Comparison of ENCODE assay signal across 13 cellular contexts in the genomic region with DNA sequence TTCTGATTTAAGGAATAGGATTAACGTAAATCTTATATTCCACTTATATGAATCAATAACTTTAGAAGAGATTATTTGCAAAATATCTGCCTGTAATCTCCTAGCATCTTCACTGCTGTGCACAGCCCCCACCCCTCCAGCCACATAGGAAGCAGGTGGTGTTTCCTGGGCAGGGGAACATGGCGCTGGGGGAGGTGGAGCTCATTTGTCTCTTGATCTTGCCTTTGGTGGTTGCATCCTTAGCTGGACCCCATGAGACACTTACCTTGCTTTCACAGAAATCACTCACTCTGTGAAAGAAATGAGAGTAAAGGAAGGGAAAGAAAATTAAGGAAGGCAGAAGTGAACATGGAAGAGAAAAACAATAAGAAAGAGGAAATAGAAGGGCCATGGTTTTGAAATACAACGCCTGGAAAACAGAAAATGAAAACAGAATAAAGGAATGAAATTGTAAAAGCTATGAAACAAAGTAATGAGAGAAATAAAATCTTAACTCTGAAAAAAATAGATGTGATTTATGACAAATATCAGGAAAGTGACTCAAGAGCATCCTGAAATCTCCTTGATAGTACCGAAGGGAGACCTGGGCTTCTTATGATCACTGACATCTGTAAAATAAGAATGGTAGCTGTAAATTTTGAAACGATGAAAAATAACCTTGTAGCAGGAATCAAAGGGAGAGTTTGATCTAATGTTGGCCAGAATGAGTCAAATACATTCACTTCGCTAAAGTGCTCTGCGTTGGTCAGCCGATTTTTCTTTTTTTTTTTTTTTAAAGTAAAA. TPM values are rescaled to one million over a fixed set of nuclear protein-coding genes. Genes with fewer than 3 reads are reported as not detected.
DNase-seq lines count a peak whose midpoint lies in the region; ATAC-seq and FAIRE-seq lines count a peak whose summit lies in the region.
"Had no signal": no experiment of that assay in that cellular context is flagged by ENCODE, and none has a peak within 500 bp of the region (broad histone marks: within the 10 kb centered on the region; RNA-seq: fewer than 3 reads in every experiment).

No MANE protein-coding gene starts in this region.

- H3K27ac Mint-ChIP-seq in immature natural killer cell: peak overlapping the region; percentile 69 to 96 (median 89)

- ATAC-seq in GM21786 (IDR thresholded peaks at IDR 0.05; ENCODE audit: unreplicated experiment) (peak; percentile 34), left cardiac atrium (no peak)
- ATAC-seq: HepG2 had no signal

- peaks cover 0 to 4% (median 0%) of the 10 kb centered on the region in 3 donors for H3K36me3 Mint-ChIP-seq in immature natural killer cell

- H3K27me3 Mint-ChIP-seq in immature natural killer cell (ENCODE audit: low read depth in 3 of 3): peaks cover 0 to 5% (median 2%) of the 10 kb centered on the region in 3 donors

- H3K9me3 Mint-ChIP-seq in immature natural killer cell: no peaks in the 10 kb centered on the region

- no peak for FAIRE-seq in RCC 7860 (lab: Jason Lieb, UNC)
- FAIRE-seq: HepG2, urothelium cell line had no signal

- intact Hi-C loops in left cardiac atrium (cut with DNase I): no loop called here

- H3K4me3 Mint-ChIP-seq in immature natural killer cell: peak overlapping the region; percentile 57 to 87 (median 65)

- peak; percentile 88 for DNase-seq in GF-D8 (lab: John Stamatoyannopoulos, UW)
- peak; percentile 58 for DNase-seq in UCSD-AML1 (lab: John Stamatoyannopoulos, UW; ENCODE audit: unreplicated experiment)
- peak in 1 of 3 donors; percentile 22 for DNase-seq in immature natural killer cell
- no peak for DNase-seq in left cardiac atrium
- no peak for DNase-seq in COLO829 (ENCODE audit: low spot score)
- DNase-seq in RCC 7860 (ENCODE audit: low spot score): no peak
- no peak for DNase-seq in HuH-7.5 (ENCODE audit: low spot score)
- DNase-seq: GOT3, PC-9 had no signal

- peaks cover 29 to 41% of the 10 kb centered on the region in 2 donors for H3K4me1 Mint-ChIP-seq in immature natural killer cell

RNA-seq across cellular contexts. Expression of gene RNASEH2B, which starts 17.2 kb away (rescaled TPM):
- polyA plus RNA-seq in immature natural killer cell: 10 to 100 TPM; 52.9 to 70.5 (median 66.5) TPM
- 10 to 100 TPM; 40.7 to 42.8 TPM for total RNA-seq in left cardiac atrium

RNA-seq across cellular contexts. Expression of gene DLEU7, which starts 48.9 kb away (rescaled TPM):
- not detected for polyA plus RNA-seq in immature natural killer cell
- total RNA-seq in left cardiac atrium: under 1 TPM; 0.10 to 0.15 TPM
- total RNA-seq: epithelial cell of proximal tubule, HepG2, PC-9 had no signal
- polyA plus RNA-seq: HepG2 had no signal

Comparison
In these comparisons a context has a peak if more than half of its experiments do, and no peak if none do; other contexts are left out.
1. DNase-seq: peak in GF-D8 (single experiment) and UCSD-AML1 (single experiment); none in left cardiac atrium (single experiment), COLO829 (single experiment), RCC 7860 (single experiment) and HuH-7.5 (single experiment).